Comparison of ENCODE assay signal across 2 cellular contexts in genomic region chr6:139654888-139655782, GRCh38.
TF ChIP-seq lines count a peak whose summit lies in the region.

No MANE protein-coding gene starts in this region.

TF ChIP-seq in HCT116, 20 proteins besides CTCF, POLR2A, EP300 and RAD21:
- TF ChIP-seq ATF3 (IDR thresholded peaks at IDR 0.05) = no peak

TF ChIP-seq in WTC11, 78 proteins besides CTCF, POLR2A, EP300 and RAD21:
- TF ChIP-seq TEAD4 (CRISPR knock-in tag; IDR thresholded peaks at IDR 0.05) = no peak
- no peak for TF ChIP-seq NR3C1 (CRISPR knock-in tag; conservative IDR thresholded peaks at IDR 0.05; ENCODE audit: low read depth)
- no peak for TF ChIP-seq ZNF671 (CRISPR knock-in tag; IDR thresholded peaks at IDR 0.05)
- TF ChIP-seq STAT6 (CRISPR knock-in tag; conservative IDR thresholded peaks at IDR 0.05; ENCODE audit: low read depth) = no peak
- no peak for TF ChIP-seq TEAD1 (CRISPR knock-in tag; IDR thresholded peaks at IDR 0.05)
- no peak for TF ChIP-seq SMAD4 (CRISPR knock-in tag; IDR thresholded peaks at IDR 0.05)
- no peak for TF ChIP-seq HMGA2 (CRISPR knock-in tag; IDR thresholded peaks at IDR 0.05)
- no peak for TF ChIP-seq ZNF317 (CRISPR knock-in tag; IDR thresholded peaks at IDR 0.05; ENCODE audit: borderline replicate concordance, low read depth)
- TF ChIP-seq CREM (CRISPR knock-in tag; IDR thresholded peaks at IDR 0.05) = no peak
- no peak for TF ChIP-seq ZNF396 (CRISPR knock-in tag; IDR thresholded peaks at IDR 0.05; ENCODE audit: borderline replicate concordance)
- no peak for TF ChIP-seq IRF1 (CRISPR knock-in tag; IDR thresholded peaks at IDR 0.05)
- TF ChIP-seq ARID4B (CRISPR knock-in tag; IDR thresholded peaks at IDR 0.05; ENCODE audit: borderline replicate concordance) = no peak
- no peak for TF ChIP-seq NR2C2 (CRISPR knock-in tag; IDR thresholded peaks at IDR 0.05)
- no peak for TF ChIP-seq ZBTB43 (CRISPR knock-in tag; IDR thresholded peaks at IDR 0.05)
- no peak for TF ChIP-seq HMGXB4 (CRISPR knock-in tag; IDR thresholded peaks at IDR 0.05)
- TF ChIP-seq MLX (CRISPR knock-in tag; IDR thresholded peaks at IDR 0.05) = no peak
- no peak for TF ChIP-seq RORB (CRISPR knock-in tag; IDR thresholded peaks at IDR 0.05)
- no peak for TF ChIP-seq FOXJ3 (CRISPR knock-in tag; IDR thresholded peaks at IDR 0.05; ENCODE audit: borderline replicate concordance)
